6 cellular contexts compared by ENCODE assay signal in the genomic region with DNA sequence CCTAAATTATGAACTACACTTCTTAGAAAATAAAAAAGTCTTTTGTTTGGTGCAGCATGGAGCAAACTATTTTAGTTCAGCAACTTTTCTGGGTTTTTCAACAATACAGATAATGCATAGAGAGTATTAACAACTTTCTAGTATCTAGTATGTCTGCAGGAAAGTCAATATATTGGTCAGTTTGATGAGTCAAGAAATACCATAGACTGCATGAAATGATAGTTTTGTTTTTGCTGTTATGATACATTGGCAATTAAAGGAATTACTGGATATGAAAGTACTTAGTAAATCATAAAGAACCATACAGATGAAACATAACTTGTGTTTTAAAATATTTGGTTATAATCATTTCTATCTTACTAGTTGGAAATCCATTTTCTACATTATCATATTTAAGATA.
"Had no signal": no experiment of that assay in that cellular context is flagged by ENCODE, and none has a peak within 500 bp of the region (broad histone marks: within the 10 kb centered on the region; RNA-seq: fewer than 3 reads in every experiment).

No MANE protein-coding gene starts in this region.

- ATAC-seq: GM23338 had no signal

- FAIRE-seq: H1, H54 had no signal

- H3K4me1 Mint-ChIP-seq: GM23338 had no signal

- H3K9me3 Mint-ChIP-seq: GM23338, H9 had no signal

- DNase-seq: H9, HCEC 1CT, IMR-90 had no signal

- H3K4me3 ChIP-seq: GM23338 had no signal

- H2AFZ ChIP-seq: GM23338 had no signal

- H3K27ac Mint-ChIP-seq: GM23338 had no signal

- H3K4me3 Mint-ChIP-seq: GM23338, H9 had no signal

- H3K4me2 ChIP-seq: GM23338 had no signal
